21 cellular contexts compared by ENCODE assay signal in the genomic region with DNA sequence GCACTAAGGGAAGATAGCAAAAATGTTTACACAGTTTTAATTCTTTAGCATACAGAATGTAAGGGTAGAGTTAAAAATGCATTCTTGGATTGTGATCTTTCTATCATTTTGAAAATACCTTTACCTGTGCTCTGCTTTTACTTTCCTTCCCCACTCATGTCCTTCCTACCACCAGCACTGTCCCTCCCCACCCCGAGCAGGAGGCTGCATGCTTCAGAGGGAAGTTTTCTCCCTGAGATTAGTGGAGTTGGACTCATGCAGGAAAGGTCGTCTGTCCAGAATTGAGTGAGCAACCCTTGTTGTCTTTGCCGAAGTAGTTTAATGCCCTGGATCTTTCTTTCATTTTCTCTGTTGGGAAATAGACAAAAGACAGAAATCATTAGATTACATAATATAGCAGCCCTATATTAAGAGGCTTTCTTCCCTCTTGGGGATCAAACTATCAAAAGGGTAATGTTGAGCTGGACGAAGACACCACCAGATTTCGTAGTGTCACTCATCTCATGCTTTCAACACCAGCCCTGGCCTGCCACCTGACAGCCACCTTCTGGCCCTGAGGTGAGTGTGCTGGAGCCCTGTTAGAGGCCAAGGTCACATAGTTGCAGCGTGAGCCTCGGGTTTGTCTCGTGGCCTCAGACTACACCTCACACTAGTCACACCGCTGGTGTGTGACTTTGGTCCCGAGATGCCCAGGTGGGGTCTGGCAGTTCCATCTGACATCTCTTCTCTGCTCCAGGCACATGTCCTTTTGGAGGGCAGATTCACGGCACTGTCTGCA.
DNase-seq lines count a peak whose midpoint lies in the region; ATAC-seq and TF ChIP-seq lines count a peak whose summit lies in the region.
"Had no signal": no experiment of that assay in that cellular context is flagged by ENCODE, and none has a peak within 500 bp of the region (broad histone marks: within the 10 kb centered on the region; RNA-seq: fewer than 3 reads in every experiment).

No MANE protein-coding gene starts in this region.

- no peaks in the 10 kb centered on the region for H3K27me3 ChIP-seq in smooth muscle cell (ENCODE audit: low read depth)

- H3K4me1 Mint-ChIP-seq in activated naive CD8-positive, alpha-beta T cell treated with anti-CD3 and anti-CD28 coated beads, Interleukin-2, amount 10 ng/mL, durations not matched to agents 7 days and 5 days = peaks cover 50% of the 10 kb centered on the region
- H3K4me1 Mint-ChIP-seq in activated naive CD8-positive, alpha-beta T cell treated with anti-CD3 and anti-CD28 coated beads, Interleukin-2, amount 50 U/mL, for 24 hours = peaks cover 31% of the 10 kb centered on the region
- H3K4me1 Mint-ChIP-seq in activated T-helper 1 cell treated with anti-CD3 and anti-CD28 coated beads, Interleukin-12 subunit alpha, Interleukin-12 subunit beta, Interleukin-2, Interleukin-4 antibody, amounts not matched to agents 30 ng/mL and 10 ng/mL and 1 ng/mL, durations not matched to agents 14 hours and 24 hours and 36 hours (ENCODE audit: low read depth) = peaks cover 77% of the 10 kb centered on the region

- H3K27ac Mint-ChIP-seq in activated naive CD8-positive, alpha-beta T cell treated with anti-CD3 and anti-CD28 coated beads, Interleukin-2, amount 10 ng/mL, durations not matched to agents 7 days and 5 days = peak overlapping the region; percentile 37
- no peak overlapping the region for H3K27ac Mint-ChIP-seq in activated naive CD8-positive, alpha-beta T cell treated with anti-CD3 and anti-CD28 coated beads, Interleukin-2, amount 50 U/mL, for 24 hours
- H3K27ac Mint-ChIP-seq in activated T-helper 1 cell treated with anti-CD3 and anti-CD28 coated beads, Interleukin-12 subunit alpha, Interleukin-12 subunit beta, Interleukin-2, Interleukin-4 antibody, amounts not matched to agents 30 ng/mL and 10 ng/mL and 1 ng/mL, durations not matched to agents 14 hours and 24 hours and 36 hours = peak overlapping the region; percentile 47
- H3K27ac Mint-ChIP-seq: HFFc6; stimulated activated effector memory CD8-positive, alpha-beta T cell treated with anti-CD3 and anti-CD28 coated beads, Interleukin-12 subunit alpha, Interleukin-12 subunit beta, amount 100 ng/mL, for 72 hours had no signal

- no peaks in the 10 kb centered on the region for H3K9me3 ChIP-seq in smooth muscle cell (replicated peaks; ENCODE audit: low read depth)
- H3K9me3 ChIP-seq: mucosa of descending colon had no signal

- H4K20me1 ChIP-seq in smooth muscle cell (ENCODE audit: low read depth) = no peaks in the 10 kb centered on the region

- ATAC-seq in activated naive CD8-positive, alpha-beta T cell treated with anti-CD3 and anti-CD28 coated beads, Interleukin-2, amount 10 ng/mL, durations not matched to agents 7 days and 5 days (ENCODE audit: low read depth) = no peak
- ATAC-seq in activated naive CD8-positive, alpha-beta T cell treated with anti-CD3 and anti-CD28 coated beads, Interleukin-2, amount 50 U/mL, for 24 hours = no peak
- ATAC-seq in GM18868 (IDR thresholded peaks at IDR 0.05; ENCODE audit: unreplicated experiment) = no peak
- no peak for ATAC-seq in HG03571 (IDR thresholded peaks at IDR 0.05; ENCODE audit: unreplicated experiment)
- ATAC-seq in GM18867 (IDR thresholded peaks at IDR 0.05; ENCODE audit: unreplicated experiment) = no peak
- ATAC-seq: activated naive CD4-positive, alpha-beta T cell treated with anti-CD3 and anti-CD28 coated beads, Interleukin-2, amount 50 U/mL, for 72 hours; left colon; mucosa of descending colon; stimulated activated effector memory CD8-positive, alpha-beta T cell treated with anti-CD3 and anti-CD28 coated beads, Interleukin-12 subunit alpha, Interleukin-12 subunit beta, amount 100 ng/mL, for 72 hours had no signal

- no peak for DNase-seq in activated naive CD8-positive, alpha-beta T cell treated with anti-CD3 and anti-CD28 coated beads, Interleukin-2, amount 10 ng/mL, durations not matched to agents 7 days and 5 days
- no peak for DNase-seq in activated naive CD8-positive, alpha-beta T cell treated with anti-CD3 and anti-CD28 coated beads, Interleukin-2, amount 50 U/mL, for 24 hours
- no peak for DNase-seq in activated T-helper 1 cell treated with anti-CD3 and anti-CD28 coated beads, Interleukin-12 subunit alpha, Interleukin-12 subunit beta, Interleukin-2, Interleukin-4 antibody, amounts not matched to agents 30 ng/mL and 10 ng/mL and 1 ng/mL, durations not matched to agents 14 hours and 24 hours and 36 hours (ENCODE audit: low spot score)
- DNase-seq in fibroblast of the aortic adventitia (ENCODE audit: low read depth) (peak; percentile 20), smooth muscle cell (lab: John Stamatoyannopoulos, UW; ENCODE audit: unreplicated experiment) (no peak)
- DNase-seq: activated CD4-positive, alpha-beta T cell treated with anti-CD3 and anti-CD28 coated beads for 4 hours; CD8-positive, alpha-beta memory T cell; DMS79; erythroblast; HFFc6; left colon; MM.1S; mucosa of descending colon; NCI-H2227 treated with DMSO at 0.1 percent for 48 hours; retina had no signal

- H2AFZ ChIP-seq in smooth muscle cell (ENCODE audit: low read depth) = peak overlapping the region; percentile 32

- H3F3A ChIP-seq in smooth muscle cell (ENCODE audit: low read depth) = peaks cover 12% of the 10 kb centered on the region

- H3K9me3 Mint-ChIP-seq in activated naive CD8-positive, alpha-beta T cell treated with anti-CD3 and anti-CD28 coated beads, Interleukin-2, amount 10 ng/mL, durations not matched to agents 7 days and 5 days = peaks cover 1% of the 10 kb centered on the region
- H3K9me3 Mint-ChIP-seq in activated naive CD8-positive, alpha-beta T cell treated with anti-CD3 and anti-CD28 coated beads, Interleukin-2, amount 50 U/mL, for 24 hours = no peaks in the 10 kb centered on the region
- H3K9me3 Mint-ChIP-seq in activated T-helper 1 cell treated with anti-CD3 and anti-CD28 coated beads, Interleukin-12 subunit alpha, Interleukin-12 subunit beta, Interleukin-2, Interleukin-4 antibody, amounts not matched to agents 30 ng/mL and 10 ng/mL and 1 ng/mL, durations not matched to agents 14 hours and 24 hours and 36 hours = no peaks in the 10 kb centered on the region
- H3K9me3 Mint-ChIP-seq: activated naive CD4-positive, alpha-beta T cell treated with anti-CD3 and anti-CD28 coated beads, Interleukin-2, amount 50 U/mL, for 72 hours; CD8-positive, alpha-beta memory T cell; HFFc6; stimulated activated effector memory CD8-positive, alpha-beta T cell treated with anti-CD3 and anti-CD28 coated beads, Interleukin-12 subunit alpha, Interleukin-12 subunit beta, amount 100 ng/mL, for 72 hours had no signal

- no peak overlapping the region for H3K4me3 ChIP-seq in fibroblast of the aortic adventitia (ENCODE audit: low read depth, low read length)
- H3K4me3 ChIP-seq in smooth muscle cell = no peak overlapping the region
- H3K4me3 ChIP-seq: mucosa of descending colon had no signal

- peak overlapping the region; percentile 14 for H3K4me2 ChIP-seq in smooth muscle cell

- H3K4me3 Mint-ChIP-seq in activated naive CD8-positive, alpha-beta T cell treated with anti-CD3 and anti-CD28 coated beads, Interleukin-2, amount 10 ng/mL, durations not matched to agents 7 days and 5 days = no peak overlapping the region
- H3K4me3 Mint-ChIP-seq in activated naive CD8-positive, alpha-beta T cell treated with anti-CD3 and anti-CD28 coated beads, Interleukin-2, amount 50 U/mL, for 24 hours = no peak overlapping the region
- no peak overlapping the region for H3K4me3 Mint-ChIP-seq in activated T-helper 1 cell treated with anti-CD3 and anti-CD28 coated beads, Interleukin-12 subunit alpha, Interleukin-12 subunit beta, Interleukin-2, Interleukin-4 antibody, amounts not matched to agents 30 ng/mL and 10 ng/mL and 1 ng/mL, durations not matched to agents 14 hours and 24 hours and 36 hours
- H3K4me3 Mint-ChIP-seq: CD8-positive, alpha-beta memory T cell; HFFc6; stimulated activated effector memory CD8-positive, alpha-beta T cell treated with anti-CD3 and anti-CD28 coated beads, Interleukin-12 subunit alpha, Interleukin-12 subunit beta, amount 100 ng/mL, for 72 hours had no signal

- intact Hi-C loops in activated T-helper 1 cell treated with anti-CD3 and anti-CD28 coated beads, Interleukin-12 subunit alpha, Interleukin-12 subunit beta, Interleukin-2, Interleukin-4 antibody, amounts not matched to agents 30 ng/mL and 10 ng/mL and 1 ng/mL, durations not matched to agents 14 hours and 24 hours and 36 hours (cut with micrococcal nuclease) = loop anchor here (2.0 to 5.0 kb wide), 6 partner anchors 17 to 203 kb away; no protein-coding TSS in a partner anchor

- TF ChIP-seq CTCF in fibroblast of the aortic adventitia (IDR thresholded peaks at IDR 0.05; ENCODE audit: insufficient read depth, low read length) = no peak
- TF ChIP-seq CTCF in smooth muscle cell (IDR thresholded peaks at IDR 0.05; ENCODE audit: borderline replicate concordance, insufficient read depth, poor library complexity, severe bottlenecking) = no peak

- peak overlapping the region; percentile 91 for H3K27ac ChIP-seq in smooth muscle cell (ENCODE audit: low read depth)
- H3K27ac ChIP-seq: HL-60 had no signal

- peaks cover 36% of the 10 kb centered on the region for H3K36me3 Mint-ChIP-seq in activated naive CD8-positive, alpha-beta T cell treated with anti-CD3 and anti-CD28 coated beads, Interleukin-2, amount 10 ng/mL, durations not matched to agents 7 days and 5 days
- H3K36me3 Mint-ChIP-seq in activated naive CD8-positive, alpha-beta T cell treated with anti-CD3 and anti-CD28 coated beads, Interleukin-2, amount 50 U/mL, for 24 hours (ENCODE audit: low read depth) = peaks cover 42% of the 10 kb centered on the region
- peaks cover 44% of the 10 kb centered on the region for H3K36me3 Mint-ChIP-seq in activated T-helper 1 cell treated with anti-CD3 and anti-CD28 coated beads, Interleukin-12 subunit alpha, Interleukin-12 subunit beta, Interleukin-2, Interleukin-4 antibody, amounts not matched to agents 30 ng/mL and 10 ng/mL and 1 ng/mL, durations not matched to agents 14 hours and 24 hours and 36 hours (ENCODE audit: low read depth)

- H3K9ac ChIP-seq in smooth muscle cell (ENCODE audit: low read depth) = peak overlapping the region; percentile 39

- H3K27me3 Mint-ChIP-seq in activated naive CD8-positive, alpha-beta T cell treated with anti-CD3 and anti-CD28 coated beads, Interleukin-2, amount 10 ng/mL, durations not matched to agents 7 days and 5 days = no peaks in the 10 kb centered on the region
- no peaks in the 10 kb centered on the region for H3K27me3 Mint-ChIP-seq in activated naive CD8-positive, alpha-beta T cell treated with anti-CD3 and anti-CD28 coated beads, Interleukin-2, amount 50 U/mL, for 24 hours
- H3K27me3 Mint-ChIP-seq in activated T-helper 1 cell treated with anti-CD3 and anti-CD28 coated beads, Interleukin-12 subunit alpha, Interleukin-12 subunit beta, Interleukin-2, Interleukin-4 antibody, amounts not matched to agents 30 ng/mL and 10 ng/mL and 1 ng/mL, durations not matched to agents 14 hours and 24 hours and 36 hours (ENCODE audit: insufficient read depth) = no peaks in the 10 kb centered on the region
- H3K27me3 Mint-ChIP-seq: CD8-positive, alpha-beta memory T cell had no signal

- H3K79me2 ChIP-seq in smooth muscle cell (ENCODE audit: low read depth) = no peaks in the 10 kb centered on the region

- WGBS in smooth muscle cell (ENCODE audit: low lambda C conversion rate) = 69% methylated on average over 11 of the region's 11 CpGs

- POLR2A ChIA-PET in activated naive CD8-positive, alpha-beta T cell treated with anti-CD3 and anti-CD28 coated beads, Interleukin-2, amount 10 ng/mL, durations not matched to agents 7 days and 5 days (lab: Charles Lee) = interaction anchor here (1.9 kb wide), 1 partner anchor 10 kb away, joined by 6 read pairs; no protein-coding TSS in a partner anchor

- H3K36me3 ChIP-seq in smooth muscle cell (ENCODE audit: low read depth) = no peaks in the 10 kb centered on the region

- peaks cover 14% of the 10 kb centered on the region for H3K4me1 ChIP-seq in smooth muscle cell (ENCODE audit: low read depth)
